ENCODE assay signal across 26 cellular contexts in genomic region chr19:811007-811434, GRCh38. TPM values are rescaled to one million over a fixed set of nuclear protein-coding genes. Genes with fewer than 3 reads are reported as not detected.
A peak's percentile ranks its signal among the peaks of the same experiment; 100 is the strongest.
DNase-seq lines count a peak whose midpoint lies in the region; ATAC-seq and TF ChIP-seq lines count a peak whose summit lies in the region.
"Had no signal": no experiment of that assay in that cellular context is flagged by ENCODE, and none has a peak within 500 bp of the region (broad histone marks: within the 10 kb centered on the region; RNA-seq: fewer than 3 reads in every experiment).

No MANE protein-coding gene starts in this region.

- intact Hi-C loops in Caco-2 (cut with micrococcal nuclease; ENCODE audit: unreplicated experiment): no loop called here

- H3K36me3 ChIP-seq in Caco-2 (ENCODE audit: control insufficient read depth, insufficient read depth, low read length): peaks cover 8% of the 10 kb centered on the region
- H3K36me3 ChIP-seq in HEK293 (ENCODE audit: control insufficient read depth in 2 of 2, insufficient read depth in 1 of 2, low read length in 2 of 2): peaks cover 29 to 72% of the 10 kb centered on the region in 2 experiments; a peak in 2 of 3 replicates

- no peak overlapping the region for H3K4me3 Mint-ChIP-seq in Caco-2 (ENCODE audit: unreplicated experiment)
- no peak overlapping the region for H3K4me3 Mint-ChIP-seq in central memory CD8-positive, alpha-beta T cell
- peak overlapping the region; percentile 38 for H3K4me3 Mint-ChIP-seq in neural crest cell
- H3K4me3 Mint-ChIP-seq: activated CD4-positive, alpha-beta T cell treated with anti-CD3 and anti-CD28 coated beads, Interleukin-2, amount 10 ng/mL, durations not matched to agents 7 days and 5 days; dendritic cell treated with granulocyte-macrophage colony-stimulating factor and Interleukin-4, amounts not matched to agents 40 ng/mL and 50 ng/mL, for 4 days; stimulated activated memory B cell treated with anti-CD40 and anti-IgM and Interleukin-4, amounts not matched to agents 10 μg/mL and 1 μg/mL and 100 μg/mL, for 72 hours had no signal

- H3K4me3 ChIP-seq in Caco-2 (ENCODE audit: low read depth, low read length) (no peak overlapping the region), HEK293 (ENCODE audit: low read depth, low read length) (no peak overlapping the region)
- H3K4me3 ChIP-seq: breast epithelium, HAP-1 had no signal

- H3K27ac Mint-ChIP-seq in Caco-2 (ENCODE audit: unreplicated experiment): peak overlapping the region; percentile 39
- H3K27ac Mint-ChIP-seq in central memory CD8-positive, alpha-beta T cell (ENCODE audit: low read depth): peak overlapping the region; percentile 44
- H3K27ac Mint-ChIP-seq in neural crest cell (ENCODE audit: unreplicated experiment): no peak overlapping the region
- H3K27ac Mint-ChIP-seq: activated CD4-positive, alpha-beta T cell treated with anti-CD3 and anti-CD28 coated beads, Interleukin-2, amount 10 ng/mL, durations not matched to agents 7 days and 5 days; dendritic cell treated with granulocyte-macrophage colony-stimulating factor and Interleukin-4, amounts not matched to agents 40 ng/mL and 50 ng/mL, for 4 days; stimulated activated memory B cell treated with anti-CD40 and anti-IgM and Interleukin-4, amounts not matched to agents 10 μg/mL and 1 μg/mL and 100 μg/mL, for 72 hours had no signal

- H3K9me3 Mint-ChIP-seq in Caco-2 (ENCODE audit: unreplicated experiment) (peaks cover 3% of the 10 kb centered on the region), neural crest cell (peaks cover 3% of the 10 kb centered on the region)
- H3K9me3 Mint-ChIP-seq in central memory CD8-positive, alpha-beta T cell: no peaks in the 10 kb centered on the region

- peak overlapping the region; percentile 24; the same call in 1 of the 2 replicates for H3K27ac ChIP-seq in HEK293 (ENCODE audit: extremely low read depth, low read depth, low read length)

- no peak for DNase-seq in Caco-2
- no peak for DNase-seq in central memory CD8-positive, alpha-beta T cell (ENCODE audit: low spot score in 2 of 2)
- DNase-seq in neural crest cell (ENCODE audit: low read depth, low spot score): no peak
- DNase-seq in omental fat pad (ENCODE audit: low spot score): no peak
- DNase-seq: activated CD4-positive, alpha-beta T cell treated with anti-CD3 and anti-CD28 coated beads, Interleukin-2, amount 10 ng/mL, durations not matched to agents 7 days and 5 days; activated CD8-positive, alpha-beta memory T cell treated with anti-CD3 and anti-CD28 coated beads, Interleukin-2, amount 50 U/mL, for 48 hours; activated effector memory CD4-positive, alpha-beta T cell treated with anti-CD3 and anti-CD28 coated beads, Interleukin-2, amount 50 U/mL, for 16 hours; foreskin fibroblast; hippocampal formation; NCI-H1436; NCI-H2171 treated with DMSO at 0.1 percent for 48 hours; NCI-H526 treated with DMSO at 0.1 percent for 48 hours; OCI-M1; SIG-M5 had no signal

- ATAC-seq in central memory CD8-positive, alpha-beta T cell (replicated peaks; ENCODE audit: extremely low read depth, poor library complexity, severe bottlenecking): no peak
- ATAC-seq in omental fat pad (ENCODE audit: low FRiP score) (no peak), HG03439 (IDR thresholded peaks at IDR 0.05; ENCODE audit: unreplicated experiment) (no peak), GM18511 (IDR thresholded peaks at IDR 0.05; ENCODE audit: unreplicated experiment) (no peak)
- no peak for ATAC-seq in activated CD4-positive, CD25-positive, alpha-beta regulatory T cell treated with anti-CD3 and anti-CD28 coated beads, Interleukin-2, amount 50 U/mL, for 24 hours
- ATAC-seq: stimulated activated memory B cell treated with anti-CD40 and anti-IgM and Interleukin-4, amounts not matched to agents 10 μg/mL and 1 μg/mL and 100 μg/mL, for 72 hours had no signal

- H3K27me3 Mint-ChIP-seq in Caco-2 (ENCODE audit: insufficient read depth, unreplicated experiment): no peaks in the 10 kb centered on the region
- H3K27me3 Mint-ChIP-seq in central memory CD8-positive, alpha-beta T cell: no peaks in the 10 kb centered on the region
- H3K27me3 Mint-ChIP-seq in neural crest cell (ENCODE audit: low read depth): peaks cover 21% of the 10 kb centered on the region
- H3K27me3 Mint-ChIP-seq: activated CD4-positive, alpha-beta T cell treated with anti-CD3 and anti-CD28 coated beads, Interleukin-2, amount 10 ng/mL, durations not matched to agents 7 days and 5 days; dendritic cell treated with granulocyte-macrophage colony-stimulating factor and Interleukin-4, amounts not matched to agents 40 ng/mL and 50 ng/mL, for 4 days; stimulated activated memory B cell treated with anti-CD40 and anti-IgM and Interleukin-4, amounts not matched to agents 10 μg/mL and 1 μg/mL and 100 μg/mL, for 72 hours had no signal

- no peaks in the 10 kb centered on the region for H3K4me1 Mint-ChIP-seq in Caco-2 (ENCODE audit: low read depth, unreplicated experiment)
- H3K4me1 Mint-ChIP-seq in central memory CD8-positive, alpha-beta T cell: peaks cover 10% of the 10 kb centered on the region
- peaks cover 7% of the 10 kb centered on the region for H3K4me1 Mint-ChIP-seq in neural crest cell

- no peaks in the 10 kb centered on the region for H3K27me3 ChIP-seq in Caco-2 (replicated peaks; ENCODE audit: control insufficient read depth, insufficient read depth, low read length)
- H3K27me3 ChIP-seq: breast epithelium had no signal

- no peaks in the 10 kb centered on the region for H3K4me1 ChIP-seq in Caco-2
- no peaks in the 10 kb centered on the region for H3K4me1 ChIP-seq in HEK293 (ENCODE audit: control insufficient read depth, insufficient read depth, low read length)
- H3K4me1 ChIP-seq: breast epithelium, HAP-1 had no signal

- H3K9me3 ChIP-seq in Caco-2: no peaks in the 10 kb centered on the region
- H3K9me3 ChIP-seq in HEK293 (ENCODE audit: control insufficient read depth, insufficient read depth, low read depth, low read length): no peaks in the 10 kb centered on the region
- H3K9me3 ChIP-seq: breast epithelium, HAP-1 had no signal

- H3K36me3 Mint-ChIP-seq in Caco-2 (ENCODE audit: insufficient read depth, unreplicated experiment) (peaks cover 91% of the 10 kb centered on the region), neural crest cell (ENCODE audit: low read depth) (peaks cover 36% of the 10 kb centered on the region)
- peaks cover 69% of the 10 kb centered on the region for H3K36me3 Mint-ChIP-seq in central memory CD8-positive, alpha-beta T cell (ENCODE audit: insufficient read depth)

- CTCF ChIA-PET in Caco-2 (lab: Charles Lee) (no interaction called here), HEK293 (lab: Yijun Ruan, JAX) (interaction anchor here (0.6 to 1.2 kb wide), 2 partner anchors 27 to 66 kb away, joined by 3 read pairs; no protein-coding TSS in a partner anchor)

- no peak for TF ChIP-seq CTCF in Caco-2 (IDR thresholded peaks at IDR 0.05; ENCODE audit: insufficient read depth in 1 of 2, low read depth in 1 of 2, low read length in 1 of 2, severe bottlenecking in 1 of 2, unreplicated experiment in 1 of 2)
- no peak for TF ChIP-seq CTCF in HEK293 (tag by site-specific recombination; IDR thresholded peaks at IDR 0.05)
- TF ChIP-seq CTCF in neural crest cell (conservative IDR thresholded peaks at IDR 0.05): no peak
- no peak for TF ChIP-seq CTCF in omental fat pad (IDR thresholded peaks at IDR 0.05)

- BruUV-seq in Caco-2 (replicated peaks; lab: Mats Ljungman, UMichigan): no TSS peak

- POLR2A ChIA-PET in Caco-2 (lab: Charles Lee): no interaction called here
- POLR2A ChIA-PET in HEK293 (lab: Yijun Ruan, JAX): interaction anchor here (1.1 kb wide), 1 partner anchor 10 kb away, joined by 5 read pairs; no protein-coding TSS in a partner anchor

RNA-seq across cellular contexts. Expression of gene PLPPR3, which starts 10.7 kb away (rescaled TPM):
- total RNA-seq in Caco-2 (2022) (5.1 and 7.1 TPM in 2 replicates), neural crest cell (46.3 and 50.9 TPM in 2 replicates), omental fat pad (not detected)
- total RNA-seq: activated CD4-positive, alpha-beta T cell treated with anti-CD3 and anti-CD28 coated beads, Interleukin-2, amount 10 ng/mL, durations not matched to agents 7 days and 5 days; MCF 10A; T-helper 1 cell treated with Interleukin-12 subunit alpha and Interleukin-12 subunit beta and Interleukin-4 antibody, amounts not matched to agents 30 ng/mL and 1 ng/mL, for 36 hours had no signal

RNA-seq across cellular contexts. Expression of gene PTBP1, which starts 13.8 kb away (rescaled TPM):
- total RNA-seq in Caco-2 (2022): 510 and 522 TPM in 2 replicates
- total RNA-seq in neural crest cell: 674 and 701 TPM in 2 replicates
- total RNA-seq in omental fat pad: 100 to 1,000 TPM; 106 to 195 (median 137) TPM

RNA-seq across cellular contexts. Expression of gene AZU1, which starts 16.6 kb away (rescaled TPM):
- not detected in 2 replicates for total RNA-seq in Caco-2 (2022)
- 0.30 and 0.68 TPM in 2 replicates for total RNA-seq in neural crest cell
- 1 to 10 TPM in 1 of 4 donors, not detected in 3; 1.1 TPM for total RNA-seq in omental fat pad
- total RNA-seq: activated CD4-positive, alpha-beta T cell treated with anti-CD3 and anti-CD28 coated beads, Interleukin-2, amount 10 ng/mL, durations not matched to agents 7 days and 5 days; epithelial cell of proximal tubule; lung microvascular endothelial cell; MCF 10A; T-helper 1 cell treated with Interleukin-12 subunit alpha and Interleukin-12 subunit beta and Interleukin-4 antibody, amounts not matched to agents 30 ng/mL and 1 ng/mL, for 36 hours had no signal

RNA-seq across cellular contexts. Expression of gene PRTN3, which starts 29.8 kb away (rescaled TPM):
- total RNA-seq in Caco-2 (2022) (0.29 TPM in 1 of 2 replicates, not detected in the other), neural crest cell (not detected in 2 replicates), omental fat pad (not detected)
- total RNA-seq: activated CD4-positive, alpha-beta T cell treated with anti-CD3 and anti-CD28 coated beads, Interleukin-2, amount 10 ng/mL, durations not matched to agents 7 days and 5 days; epithelial cell of proximal tubule; lung microvascular endothelial cell; MCF 10A; T-helper 1 cell treated with Interleukin-12 subunit alpha and Interleukin-12 subunit beta and Interleukin-4 antibody, amounts not matched to agents 30 ng/mL and 1 ng/mL, for 36 hours had no signal

RNA-seq across cellular contexts. Expression of gene ELANE, which starts 41.1 kb away (rescaled TPM):
- total RNA-seq in Caco-2 (2022): not detected in 2 replicates
- not detected in 2 replicates for total RNA-seq in neural crest cell
- total RNA-seq in omental fat pad: 1 to 10 TPM in 2 of 4 donors, under 1 TPM in 1, not detected in 1; 0.72 to 7.7 (median 1.0) TPM
- total RNA-seq: activated CD4-positive, alpha-beta T cell treated with anti-CD3 and anti-CD28 coated beads, Interleukin-2, amount 10 ng/mL, durations not matched to agents 7 days and 5 days; epithelial cell of proximal tubule; lung microvascular endothelial cell; MCF 10A; T-helper 1 cell treated with Interleukin-12 subunit alpha and Interleukin-12 subunit beta and Interleukin-4 antibody, amounts not matched to agents 30 ng/mL and 1 ng/mL, for 36 hours had no signal
